ENCODE assay signal across 14 cellular contexts in genomic region chr7:150376560-150376959, GRCh38. TPM values are rescaled to one million over a fixed set of nuclear protein-coding genes. Genes with fewer than 3 reads are reported as not detected.
A peak's percentile ranks its signal among the peaks of the same experiment; 100 is the strongest.
DNase-seq lines count a peak whose midpoint lies in the region; ATAC-seq and TF ChIP-seq lines count a peak whose summit lies in the region.
"Had no signal": no experiment of that assay in that cellular context is flagged by ENCODE, and none has a peak within 500 bp of the region (broad histone marks: within the 10 kb centered on the region; RNA-seq: fewer than 3 reads in every experiment).

No MANE protein-coding gene starts in this region.

- H3K27me3 Mint-ChIP-seq in activated CD8-positive, alpha-beta T cell treated with anti-CD3 and anti-CD28 coated beads for 36 hours, result no peaks in the 10 kb centered on the region
- no peaks in the 10 kb centered on the region for H3K27me3 Mint-ChIP-seq in activated CD8-positive, alpha-beta T cell treated with anti-CD3 and anti-CD28 coated beads, Interleukin-2, amount 10 ng/mL, durations not matched to agents 7 days and 5 days (ENCODE audit: low read depth)
- peaks cover 21% of the 10 kb centered on the region for H3K27me3 Mint-ChIP-seq in glutamatergic neuron (ENCODE audit: unreplicated experiment)

- H3K9me2 ChIP-seq in OCI-LY7 (ENCODE audit: insufficient read depth, low read length), result no peaks in the 10 kb centered on the region

- no peak for TF ChIP-seq CTCF in activated CD8-positive, alpha-beta T cell treated with anti-CD3 and anti-CD28 coated beads for 36 hours (IDR thresholded peaks at IDR 0.05)
- TF ChIP-seq CTCF in OCI-LY7 (conservative IDR thresholded peaks at IDR 0.05; ENCODE audit: low read length) (no peak), glutamatergic neuron (IDR thresholded peaks at IDR 0.05; ENCODE audit: partially characterized antibody, unreplicated experiment) (no peak)

- no TSS peak for BruUV-seq in OCI-LY7 (replicated peaks; lab: Mats Ljungman, UMichigan)

- ATAC-seq in activated CD8-positive, alpha-beta T cell treated with anti-CD3 and anti-CD28 coated beads for 36 hours, result no peak
- no peak for ATAC-seq in activated CD8-positive, alpha-beta T cell treated with anti-CD3 and anti-CD28 coated beads, Interleukin-2, amount 10 ng/mL, durations not matched to agents 7 days and 5 days
- ATAC-seq in stimulated activated effector memory CD8-positive, alpha-beta T cell treated with anti-CD3 and anti-CD28 coated beads, Interleukin-12 subunit alpha, Interleukin-12 subunit beta, amount 100 ng/mL, for 72 hours, result no peak

- CTCF ChIA-PET in activated CD8-positive, alpha-beta T cell treated with anti-CD3 and anti-CD28 coated beads for 36 hours (lab: Charles Lee), result no interaction called here
- CTCF ChIA-PET in activated CD8-positive, alpha-beta T cell treated with anti-CD3 and anti-CD28 coated beads, Interleukin-2, amount 10 ng/mL, durations not matched to agents 7 days and 5 days (lab: Charles Lee), result interaction anchor here (3.0 kb wide), 1 partner anchor 29 kb away, joined by 20 read pairs; a partner anchor contains a TSS
- CTCF ChIA-PET in OCI-LY7 (lab: Charles Lee; ENCODE audit: unreplicated experiment), result no interaction called here

- H2AFZ ChIP-seq in OCI-LY7 (ENCODE audit: low read length), result no peak overlapping the region

- H4K20me1 ChIP-seq in OCI-LY7 (ENCODE audit: insufficient read depth, low read length), result no peaks in the 10 kb centered on the region

- peaks cover 22% of the 10 kb centered on the region for H3K36me3 Mint-ChIP-seq in activated CD8-positive, alpha-beta T cell treated with anti-CD3 and anti-CD28 coated beads for 36 hours (ENCODE audit: low read depth)
- peaks cover 24% of the 10 kb centered on the region for H3K36me3 Mint-ChIP-seq in activated CD8-positive, alpha-beta T cell treated with anti-CD3 and anti-CD28 coated beads, Interleukin-2, amount 10 ng/mL, durations not matched to agents 7 days and 5 days (ENCODE audit: low read depth)
- H3K36me3 Mint-ChIP-seq in glutamatergic neuron (ENCODE audit: unreplicated experiment), result no peaks in the 10 kb centered on the region
- peaks cover 25% of the 10 kb centered on the region for H3K36me3 Mint-ChIP-seq in stimulated activated effector memory CD8-positive, alpha-beta T cell treated with anti-CD3 and anti-CD28 coated beads, Interleukin-12 subunit alpha, Interleukin-12 subunit beta, amount 100 ng/mL, for 72 hours

- H3K4me1 Mint-ChIP-seq in activated CD8-positive, alpha-beta T cell treated with anti-CD3 and anti-CD28 coated beads for 36 hours (ENCODE audit: low read depth), result peaks cover 62% of the 10 kb centered on the region
- H3K4me1 Mint-ChIP-seq in activated CD8-positive, alpha-beta T cell treated with anti-CD3 and anti-CD28 coated beads, Interleukin-2, amount 10 ng/mL, durations not matched to agents 7 days and 5 days (ENCODE audit: low read depth), result peaks cover 40% of the 10 kb centered on the region
- H3K4me1 Mint-ChIP-seq in glutamatergic neuron (ENCODE audit: low read depth, unreplicated experiment), result peaks cover 36% of the 10 kb centered on the region
- peaks cover 48% of the 10 kb centered on the region for H3K4me1 Mint-ChIP-seq in stimulated activated effector memory CD8-positive, alpha-beta T cell treated with anti-CD3 and anti-CD28 coated beads, Interleukin-12 subunit alpha, Interleukin-12 subunit beta, amount 100 ng/mL, for 72 hours

- H3K4me1 ChIP-seq in OCI-LY7 (ENCODE audit: insufficient read depth, low read length, poor library complexity, severe bottlenecking), result peaks cover 60% of the 10 kb centered on the region

- H3K27ac ChIP-seq in OCI-LY7 (ENCODE audit: low read depth, low read length, poor library complexity, severe bottlenecking), result no peak overlapping the region
- H3K27ac ChIP-seq: SJSA1 had no signal

- no peak overlapping the region for H3K4me3 ChIP-seq in OCI-LY7 (ENCODE audit: low read depth, low read length, poor library complexity, severe bottlenecking)
- H3K4me3 ChIP-seq: SJSA1 had no signal

- H3K27ac Mint-ChIP-seq in activated CD8-positive, alpha-beta T cell treated with anti-CD3 and anti-CD28 coated beads for 36 hours, result peak overlapping the region; percentile 84
- no peak overlapping the region for H3K27ac Mint-ChIP-seq in activated CD8-positive, alpha-beta T cell treated with anti-CD3 and anti-CD28 coated beads, Interleukin-2, amount 10 ng/mL, durations not matched to agents 7 days and 5 days
- H3K27ac Mint-ChIP-seq in glutamatergic neuron (ENCODE audit: unreplicated experiment), result peak overlapping the region; percentile 4
- H3K27ac Mint-ChIP-seq in stimulated activated effector memory CD8-positive, alpha-beta T cell treated with anti-CD3 and anti-CD28 coated beads, Interleukin-12 subunit alpha, Interleukin-12 subunit beta, amount 100 ng/mL, for 72 hours, result peak overlapping the region; percentile 77

- H3K4me2 ChIP-seq in OCI-LY7 (ENCODE audit: low read length), result peak overlapping the region; percentile 34; the same call in 1 of the 2 replicates

- POLR2A ChIA-PET in activated CD8-positive, alpha-beta T cell treated with anti-CD3 and anti-CD28 coated beads for 36 hours (lab: Charles Lee), result no interaction called here
- POLR2A ChIA-PET in activated CD8-positive, alpha-beta T cell treated with anti-CD3 and anti-CD28 coated beads, Interleukin-2, amount 10 ng/mL, durations not matched to agents 7 days and 5 days (lab: Charles Lee), result no interaction called here
- POLR2A ChIA-PET in OCI-LY7 (lab: Charles Lee), result interaction anchor here (2.1 kb wide), 3 partner anchors 7 to 30 kb away, joined by 11 to 16 read pairs (median 14); partner anchors contain the start of gene REPIN1

- peak overlapping the region; percentile 8 for H3K4me3 Mint-ChIP-seq in activated CD8-positive, alpha-beta T cell treated with anti-CD3 and anti-CD28 coated beads for 36 hours
- no peak overlapping the region for H3K4me3 Mint-ChIP-seq in activated CD8-positive, alpha-beta T cell treated with anti-CD3 and anti-CD28 coated beads, Interleukin-2, amount 10 ng/mL, durations not matched to agents 7 days and 5 days
- H3K4me3 Mint-ChIP-seq in glutamatergic neuron (ENCODE audit: unreplicated experiment), result no peak overlapping the region
- peak overlapping the region; percentile 15 for H3K4me3 Mint-ChIP-seq in stimulated activated effector memory CD8-positive, alpha-beta T cell treated with anti-CD3 and anti-CD28 coated beads, Interleukin-12 subunit alpha, Interleukin-12 subunit beta, amount 100 ng/mL, for 72 hours

- no peaks in the 10 kb centered on the region for H3K79me2 ChIP-seq in OCI-LY7 (ENCODE audit: insufficient read depth, low read depth, low read length)

- no peaks in the 10 kb centered on the region for H3K9me3 Mint-ChIP-seq in activated CD8-positive, alpha-beta T cell treated with anti-CD3 and anti-CD28 coated beads for 36 hours
- no peaks in the 10 kb centered on the region for H3K9me3 Mint-ChIP-seq in activated CD8-positive, alpha-beta T cell treated with anti-CD3 and anti-CD28 coated beads, Interleukin-2, amount 10 ng/mL, durations not matched to agents 7 days and 5 days (ENCODE audit: insufficient read depth)
- peaks cover 15% of the 10 kb centered on the region for H3K9me3 Mint-ChIP-seq in glutamatergic neuron (ENCODE audit: unreplicated experiment)
- no peaks in the 10 kb centered on the region for H3K9me3 Mint-ChIP-seq in stimulated activated effector memory CD8-positive, alpha-beta T cell treated with anti-CD3 and anti-CD28 coated beads, Interleukin-12 subunit alpha, Interleukin-12 subunit beta, amount 100 ng/mL, for 72 hours

- no peaks in the 10 kb centered on the region for H3K9me3 ChIP-seq in OCI-LY7 (ENCODE audit: low read length)
- H3K9me3 ChIP-seq: SJSA1 had no signal

- H3K36me3 ChIP-seq in OCI-LY7 (ENCODE audit: insufficient read depth, low read length), result no peaks in the 10 kb centered on the region

- intact Hi-C loops in activated CD8-positive, alpha-beta T cell treated with anti-CD3 and anti-CD28 coated beads for 36 hours (cut with micrococcal nuclease), result no loop called here
- intact Hi-C loops in OCI-LY7 (cut with micrococcal nuclease; ENCODE audit: unreplicated experiment), result loop anchor here (10.0 kb wide), 2 partner anchors 512 to 598 kb away; partner anchors contain the start of gene KCNH2

- no peak for DNase-seq in activated CD8-positive, alpha-beta T cell treated with anti-CD3 and anti-CD28 coated beads for 36 hours
- no peak for DNase-seq in activated CD8-positive, alpha-beta T cell treated with anti-CD3 and anti-CD28 coated beads, Interleukin-2, amount 10 ng/mL, durations not matched to agents 7 days and 5 days
- no peak for DNase-seq in OCI-LY7 (ENCODE audit: low spot score)
- no peak for DNase-seq in glutamatergic neuron
- no peak for DNase-seq in stimulated activated effector memory CD8-positive, alpha-beta T cell treated with anti-CD3 and anti-CD28 coated beads, Interleukin-12 subunit alpha, Interleukin-12 subunit beta, amount 100 ng/mL, for 72 hours (ENCODE audit: low spot score in 2 of 2)
- no peak for DNase-seq in DMS153 treated with DMSO at 0.1 percent for 48 hours (lab: John Stamatoyannopoulos, UW; ENCODE audit: unreplicated experiment)
- DNase-seq in A172 (ENCODE audit: low spot score), result no peak
- DNase-seq in globus pallidus (ENCODE audit: low spot score), result no peak
- DNase-seq: NCI-H226 had no signal

RNA-seq across cellular contexts. Expression of gene ZNF775, which starts 2.6 kb away (rescaled TPM):
- total RNA-seq in activated CD8-positive, alpha-beta T cell treated with anti-CD3 and anti-CD28 coated beads for 36 hours, result 1 to 10 TPM; 4.7 to 4.9 TPM
- total RNA-seq in activated CD8-positive, alpha-beta T cell treated with anti-CD3 and anti-CD28 coated beads, Interleukin-2, amount 10 ng/mL, durations not matched to agents 7 days and 5 days, result 1 to 10 TPM; 6.7 to 7.7 TPM
- 4.7 and 5.5 TPM in 2 replicates for total RNA-seq in OCI-LY7 (2014; rRNA removed; shearing (Covaris generic))
- total RNA-seq in OCI-LY7 (2022) (6.5 and 7.7 TPM in 2 replicates), glutamatergic neuron (ENCODE audit: unreplicated experiment) (20.5 TPM)
- 5.7 and 11.1 TPM in 2 replicates for total RNA-seq in A172 (2014; rRNA removed; shearing (Covaris generic))

RNA-seq across cellular contexts. Expression of gene REPIN1, which starts 7.9 kb away (rescaled TPM):
- total RNA-seq in activated CD8-positive, alpha-beta T cell treated with anti-CD3 and anti-CD28 coated beads for 36 hours, result 10 to 100 TPM; 56.0 to 59.2 TPM
- total RNA-seq in activated CD8-positive, alpha-beta T cell treated with anti-CD3 and anti-CD28 coated beads, Interleukin-2, amount 10 ng/mL, durations not matched to agents 7 days and 5 days, result 10 to 100 TPM; 40.9 to 43.1 TPM
- total RNA-seq in OCI-LY7 (2014; rRNA removed; shearing (Covaris generic)), result 36.9 and 46.2 TPM in 2 replicates
- total RNA-seq in OCI-LY7 (2022) (19.0 and 21.7 TPM in 2 replicates), glutamatergic neuron (ENCODE audit: unreplicated experiment) (146 TPM)
- total RNA-seq in A172 (2014; rRNA removed; shearing (Covaris generic)), result 237 and 258 TPM in 2 replicates

RNA-seq across cellular contexts. Expression of gene RARRES2, which starts 35.1 kb away (rescaled TPM):
- not detected for total RNA-seq in activated CD8-positive, alpha-beta T cell treated with anti-CD3 and anti-CD28 coated beads for 36 hours
- not detected for total RNA-seq in activated CD8-positive, alpha-beta T cell treated with anti-CD3 and anti-CD28 coated beads, Interleukin-2, amount 10 ng/mL, durations not matched to agents 7 days and 5 days
- total RNA-seq in OCI-LY7 (2014; rRNA removed; shearing (Covaris generic)), result 0.08 TPM in 1 of 2 replicates, not detected in the other
- total RNA-seq in OCI-LY7 (2022) (not detected in 2 replicates), glutamatergic neuron (ENCODE audit: unreplicated experiment) (0.86 TPM)
- total RNA-seq in A172 (2014; rRNA removed; shearing (Covaris generic)), result 48.7 and 50.4 TPM in 2 replicates
- total RNA-seq: activated CD8-positive, alpha-beta memory T cell treated with anti-CD3 and anti-CD28 coated beads for 36 hours; H4; pulmonary artery endothelial cell; SJSA1 had no signal

RNA-seq across cellular contexts. Expression of gene ACTR3C, which starts 53.2 kb away (rescaled TPM):
- total RNA-seq in activated CD8-positive, alpha-beta T cell treated with anti-CD3 and anti-CD28 coated beads for 36 hours, result 1 to 10 TPM; 2.6 to 2.9 TPM
- 1 to 10 TPM; 4.6 TPM for total RNA-seq in activated CD8-positive, alpha-beta T cell treated with anti-CD3 and anti-CD28 coated beads, Interleukin-2, amount 10 ng/mL, durations not matched to agents 7 days and 5 days
- total RNA-seq in OCI-LY7 (2014; rRNA removed; shearing (Covaris generic)), result 5.4 TPM in 1 of 2 replicates, not detected in the other
- total RNA-seq in OCI-LY7 (2022) (not detected in 2 replicates), glutamatergic neuron (ENCODE audit: unreplicated experiment) (not detected)
- 0.88 and 2.8 TPM in 2 replicates for total RNA-seq in A172 (2014; rRNA removed; shearing (Covaris generic))
- total RNA-seq: LHCN-M2, SJSA1 had no signal

RNA-seq across cellular contexts. Expression of gene LRRC61, which starts 53.4 kb away (rescaled TPM):
- total RNA-seq in activated CD8-positive, alpha-beta T cell treated with anti-CD3 and anti-CD28 coated beads for 36 hours, result 10 to 100 TPM; 21.8 to 21.9 TPM
- total RNA-seq in activated CD8-positive, alpha-beta T cell treated with anti-CD3 and anti-CD28 coated beads, Interleukin-2, amount 10 ng/mL, durations not matched to agents 7 days and 5 days, result 10 to 100 TPM; 21.0 to 21.4 TPM
- total RNA-seq in OCI-LY7 (2014; rRNA removed; shearing (Covaris generic)), result not detected in 2 replicates
- not detected in 2 replicates for total RNA-seq in OCI-LY7 (2022)
- 10.2 TPM for total RNA-seq in glutamatergic neuron (ENCODE audit: unreplicated experiment)
- 0.67 TPM in 1 of 2 replicates, not detected in the other for total RNA-seq in A172 (2014; rRNA removed; shearing (Covaris generic))
- total RNA-seq: H4, LHCN-M2, SJSA1 had no signal

Comparison
In these comparisons a context has a peak if more than half of its experiments do, and no peak if none do; other contexts are left out.
1. H3K4me3 Mint-ChIP-seq: peak in activated CD8-positive, alpha-beta T cell treated with anti-CD3 and anti-CD28 coated beads for 36 hours (single experiment) and stimulated activated effector memory CD8-positive, alpha-beta T cell treated with anti-CD3 and anti-CD28 coated beads, Interleukin-12 subunit alpha, Interleukin-12 subunit beta, amount 100 ng/mL, for 72 hours (single experiment); none in activated CD8-positive, alpha-beta T cell treated with anti-CD3 and anti-CD28 coated beads, Interleukin-2, amount 10 ng/mL, durations not matched to agents 7 days and 5 days (single experiment) and glutamatergic neuron (single experiment).
2. RNA of gene RARRES2, which starts 35.1 kb away (total RNA-seq): 48.7 to 50.4 TPM in A172; 0.86 TPM in glutamatergic neuron (single experiment), not detected in activated CD8-positive, alpha-beta T cell treated with anti-CD3 and anti-CD28 coated beads for 36 hours, not detected in activated CD8-positive, alpha-beta T cell treated with anti-CD3 and anti-CD28 coated beads, Interleukin-2, amount 10 ng/mL, durations not matched to agents 7 days and 5 days and 0.08 TPM in OCI-LY7; every median in the first group is over 10 times any median in the second.